In the genomic region with DNA sequence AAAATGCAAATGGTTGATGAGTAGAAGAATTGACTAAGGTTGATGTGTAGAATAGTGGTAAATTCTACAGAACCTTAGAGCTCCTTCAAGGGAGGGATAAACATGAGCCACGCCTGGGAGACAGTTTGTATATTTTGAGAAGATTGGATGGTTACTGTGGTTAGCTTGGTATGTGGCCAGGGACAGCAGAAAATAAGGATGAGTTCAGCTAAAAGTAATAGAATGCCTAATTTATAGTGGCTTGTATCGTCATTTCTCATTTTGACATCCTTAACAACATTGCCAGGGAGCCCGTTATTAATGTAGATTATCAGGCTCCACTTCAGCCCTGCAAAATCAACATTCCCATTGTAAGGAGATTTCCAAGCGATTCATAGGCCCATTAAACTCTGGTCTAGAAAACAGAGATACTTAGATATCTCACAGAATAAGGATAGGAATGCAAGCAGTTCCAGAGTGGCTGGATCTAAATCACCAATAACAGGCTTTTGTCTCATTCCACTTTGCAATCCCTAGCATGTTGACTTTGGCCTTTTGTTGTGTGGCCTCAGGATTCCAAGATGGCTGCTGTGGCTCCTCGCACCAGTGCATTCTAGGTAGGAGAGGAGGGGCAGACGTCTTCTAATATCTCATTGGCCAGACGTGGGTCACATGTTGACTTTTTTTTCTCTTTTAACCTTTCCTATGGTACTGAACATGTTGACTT, we compare ENCODE assay signal across 19 cellular contexts. TPM values are rescaled to one million over a fixed set of nuclear protein-coding genes. Genes with fewer than 3 reads are reported as not detected.
DNase-seq lines count a peak whose midpoint lies in the region; ATAC-seq, FAIRE-seq and TF ChIP-seq lines count a peak whose summit lies in the region.
"Had no signal": no experiment of that assay in that cellular context is flagged by ENCODE, and none has a peak within 500 bp of the region (broad histone marks: within the 10 kb centered on the region; RNA-seq: fewer than 3 reads in every experiment).

No MANE protein-coding gene starts in this region.

- TF ChIP-seq CTCF in A549 (IDR thresholded peaks at IDR 0.05) = no peak
- TF ChIP-seq CTCF in fibroblast of villous mesenchyme (IDR thresholded peaks at IDR 0.05; ENCODE audit: insufficient read depth, low read depth, low read length) = no peak

- H3K4me3 ChIP-seq in A549 (no peak overlapping the region), fibroblast of villous mesenchyme (ENCODE audit: low read depth, low read length) (no peak overlapping the region)
- H3K4me3 ChIP-seq: cardiac muscle cell, gastroesophageal sphincter, lower lobe of right lung, testis had no signal

- WGBS in A549 (ENCODE audit: missing lambda C conversion rate) = 65% methylated on average over 7 of the region's 7 CpGs

- CTCF ChIA-PET in A549 (lab: Yijun Ruan, JAX) = no interaction called here
- CTCF ChIA-PET in activated naive CD4-positive, alpha-beta T cell treated with anti-CD3 and anti-CD28 coated beads, Interleukin-2, amount 10 ng/mL, durations not matched to agents 7 days and 5 days (lab: Charles Lee) = no interaction called here

- no peak for TF ChIP-seq RAD21 in A549 (conservative IDR thresholded peaks at IDR 0.05 in 1 of 2, IDR thresholded peaks at IDR 0.05 in 1 of 2)

- no peak for TF ChIP-seq POLR2A in A549 (IDR thresholded peaks at IDR 0.05; ENCODE audit: low read length)

- H3K9me3 Mint-ChIP-seq in activated naive CD4-positive, alpha-beta T cell treated with anti-CD3 and anti-CD28 coated beads, Interleukin-2, amount 10 ng/mL, durations not matched to agents 7 days and 5 days = no peaks in the 10 kb centered on the region
- H3K9me3 Mint-ChIP-seq: effector memory CD8-positive, alpha-beta T cell; natural killer cell treated with Interleukin-12 subunit alpha and Interleukin-12 subunit beta and Interleukin-15 and Interleukin-18, amount 100 ng/mL, for 72 hours had no signal

- peak in 1 of 2 experiments; percentile 45; a peak in 3 of 6 replicates for ATAC-seq in A549
- ATAC-seq in HG03097 (IDR thresholded peaks at IDR 0.05; ENCODE audit: low FRiP score, unreplicated experiment) = no peak
- ATAC-seq in HG03460 (IDR thresholded peaks at IDR 0.05; ENCODE audit: unreplicated experiment) = no peak
- ATAC-seq: effector memory CD8-positive, alpha-beta T cell; gastroesophageal sphincter; natural killer cell treated with Interleukin-12 subunit alpha and Interleukin-12 subunit beta and Interleukin-15 and Interleukin-18, amount 100 ng/mL, for 72 hours had no signal

- H3K4me1 ChIP-seq in A549 = no peaks in the 10 kb centered on the region
- H3K4me1 ChIP-seq: lower lobe of right lung, testis had no signal

- FAIRE-seq in A549 (lab: Jason Lieb, UNC) = no peak
- FAIRE-seq: TTC549 had no signal

- H3K4me1 Mint-ChIP-seq in activated naive CD4-positive, alpha-beta T cell treated with anti-CD3 and anti-CD28 coated beads, Interleukin-2, amount 10 ng/mL, durations not matched to agents 7 days and 5 days = peaks cover 9% of the 10 kb centered on the region

- no peaks in the 10 kb centered on the region for H3K27me3 Mint-ChIP-seq in activated naive CD4-positive, alpha-beta T cell treated with anti-CD3 and anti-CD28 coated beads, Interleukin-2, amount 10 ng/mL, durations not matched to agents 7 days and 5 days
- H3K27me3 Mint-ChIP-seq: effector memory CD8-positive, alpha-beta T cell; natural killer cell treated with Interleukin-12 subunit alpha and Interleukin-12 subunit beta and Interleukin-15 and Interleukin-18, amount 100 ng/mL, for 72 hours had no signal

- H3K27ac Mint-ChIP-seq in activated naive CD4-positive, alpha-beta T cell treated with anti-CD3 and anti-CD28 coated beads, Interleukin-2, amount 10 ng/mL, durations not matched to agents 7 days and 5 days = no peak overlapping the region
- H3K27ac Mint-ChIP-seq: effector memory CD8-positive, alpha-beta T cell; natural killer cell treated with Interleukin-12 subunit alpha and Interleukin-12 subunit beta and Interleukin-15 and Interleukin-18, amount 100 ng/mL, for 72 hours had no signal

- no peak overlapping the region for H3K27ac ChIP-seq in A549
- H3K27ac ChIP-seq: cardiac muscle cell, gastroesophageal sphincter, lower lobe of right lung, testis had no signal

- peaks cover 38% of the 10 kb centered on the region for H3K36me3 Mint-ChIP-seq in activated naive CD4-positive, alpha-beta T cell treated with anti-CD3 and anti-CD28 coated beads, Interleukin-2, amount 10 ng/mL, durations not matched to agents 7 days and 5 days

- TF ChIP-seq EP300 in A549 (IDR thresholded peaks at IDR 0.05) = no peak

- peak in 1 of 2 experiments; percentile 26 for DNase-seq in A549 (ENCODE audit: low read depth in 1 of 2, low spot score in 1 of 2)
- DNase-seq in ELR (ENCODE audit: low read depth) = peak; percentile 15
- DNase-seq in T1000 (lab: John Stamatoyannopoulos, UW) = peak; percentile 33
- DNase-seq in fibroblast of villous mesenchyme (ENCODE audit: low read depth) = peak; percentile 74
- no peak for DNase-seq in AG20443 (ENCODE audit: low spot score)
- no peak for DNase-seq in activated naive CD4-positive, alpha-beta T cell treated with anti-CD3 and anti-CD28 coated beads, Interleukin-2, amount 10 ng/mL, durations not matched to agents 7 days and 5 days
- DNase-seq: DMS79 treated with DMSO at 0.1 percent for 48 hours; effector memory CD8-positive, alpha-beta T cell; NCI-H1436; NCI-H446 treated with DMSO at 0.1 percent for 48 hours; retina; testis had no signal

- H3K4me3 Mint-ChIP-seq in activated naive CD4-positive, alpha-beta T cell treated with anti-CD3 and anti-CD28 coated beads, Interleukin-2, amount 10 ng/mL, durations not matched to agents 7 days and 5 days = no peak overlapping the region
- H3K4me3 Mint-ChIP-seq: effector memory CD8-positive, alpha-beta T cell; natural killer cell treated with Interleukin-12 subunit alpha and Interleukin-12 subunit beta and Interleukin-15 and Interleukin-18, amount 100 ng/mL, for 72 hours had no signal

- POLR2A ChIA-PET in A549 (lab: Yijun Ruan, JAX) = no interaction called here

- no peak overlapping the region for H3K4me2 ChIP-seq in A549

- H3K9me3 ChIP-seq in A549 = no peaks in the 10 kb centered on the region
- H3K9me3 ChIP-seq: gastroesophageal sphincter, lower lobe of right lung, testis had no signal

TF ChIP-seq in A549, 52 proteins besides CTCF, POLR2A, EP300 and RAD21:
- TF ChIP-seq ZNF302 (CRISPR knock-in tag; IDR thresholded peaks at IDR 0.05) (no peak), FOSL2 (IDR thresholded peaks at IDR 0.05) (no peak), FOSL2 (CRISPR knock-in tag; IDR thresholded peaks at IDR 0.05) (no peak), HOXB13 (CRISPR knock-in tag; IDR thresholded peaks at IDR 0.05; ENCODE audit: low read depth) (no peak), NPAS2 (CRISPR knock-in tag; IDR thresholded peaks at IDR 0.05; ENCODE audit: borderline replicate concordance) (no peak), USF2 (IDR thresholded peaks at IDR 0.05) (peak; percentile 38; the same call in 1 of the 2 replicates), EHMT2 (IDR thresholded peaks at IDR 0.05; ENCODE audit: low read depth) (no peak)
- TF ChIP-seq, protein P1, sequence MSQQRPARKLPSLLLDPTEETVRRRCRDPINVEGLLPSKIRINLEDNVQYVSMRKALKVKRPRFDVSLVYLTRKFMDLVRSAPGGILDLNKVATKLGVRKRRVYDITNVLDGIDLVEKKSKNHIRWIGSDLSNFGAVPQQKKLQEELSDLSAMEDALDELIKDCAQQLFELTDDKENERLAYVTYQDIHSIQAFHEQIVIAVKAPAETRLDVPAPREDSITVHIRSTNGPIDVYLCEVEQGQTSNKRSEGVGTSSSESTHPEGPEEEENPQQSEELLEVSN (IDR thresholded peaks at IDR 0.05; ENCODE audit: borderline replicate concordance, low read depth) = no peak

RNA-seq across cellular contexts. Expression of gene PTTG2, which starts 6.4 kb away (rescaled TPM):
- polyA plus RNA-seq in A549 (2011; rRNA removed) = not detected in 2 replicates
- not detected in 2 replicates for polyA plus RNA-seq in A549 (2012; cell fraction: cytosol; rRNA removed)
- not detected in 2 replicates for polyA plus RNA-seq in A549 (2012; cell fraction: nucleus; rRNA removed)
- not detected in 3 replicates for polyA plus RNA-seq in A549 (2017; fragmentation: RNase III; extraction: RNeasy Plus Mini Kit Qiagen cat#74134 plus additional on column Dnase treatment)
- not detected in 2 replicates for polyA minus RNA-seq in A549 (2011; rRNA and poly(A)+ RNA removed)
- total RNA-seq in fibroblast of villous mesenchyme = 0.43 and 0.64 TPM in 2 replicates
- total RNA-seq: cardiac muscle cell had no signal
- polyA plus RNA-seq: cardiac muscle cell had no signal

Comparison
In these comparisons a context has a peak if more than half of its experiments do, and no peak if none do; other contexts are left out.
1. DNase-seq: peak in ELR (single experiment), T1000 (single experiment) and fibroblast of villous mesenchyme (single experiment); none in AG20443 (single experiment) and activated naive CD4-positive, alpha-beta T cell treated with anti-CD3 and anti-CD28 coated beads, Interleukin-2, amount 10 ng/mL, durations not matched to agents 7 days and 5 days (single experiment).